ENCODE assay signal across 36 cellular contexts in the genomic region with DNA sequence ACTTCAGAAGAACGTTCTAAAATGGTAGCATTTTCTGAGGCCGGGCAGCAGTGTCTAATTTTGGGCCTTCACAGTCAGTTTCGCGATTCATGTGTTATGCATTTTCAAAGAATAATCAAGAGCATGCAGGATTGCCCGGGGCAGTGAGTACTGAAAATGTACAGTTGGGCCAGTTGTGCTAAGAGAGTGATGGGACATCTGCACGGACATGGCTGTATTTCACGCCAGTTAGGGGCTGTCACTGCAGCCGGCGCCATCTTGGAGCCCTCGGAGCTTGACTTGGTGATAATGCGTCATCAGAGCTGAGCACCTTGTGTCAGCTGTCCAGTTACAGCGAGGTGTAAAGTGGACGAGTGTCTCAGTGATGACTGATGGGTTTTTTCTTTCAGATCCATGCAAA.
"Had no signal": no experiment of that assay in that cellular context is flagged by ENCODE, and none has a peak within 500 bp of the region (broad histone marks: within the 10 kb centered on the region; RNA-seq: fewer than 3 reads in every experiment).

No MANE protein-coding gene starts in this region.

- DNase-seq: activated CD4-positive, alpha-beta memory T cell treated with anti-CD3 and anti-CD28 coated beads for 36 hours; activated CD4-positive, alpha-beta T cell treated with anti-CD3 and anti-CD28 coated beads for 4 hours; activated CD4-positive, alpha-beta T cell treated with anti-CD3 and anti-CD28 coated beads, Interleukin-2, amount 10 ng/mL, durations not matched to agents 24 days and 14 days; activated CD4-positive, alpha-beta T cell treated with anti-CD3 and anti-CD28 coated beads, Interleukin-2, amount 50 U/mL, for 1 hour; activated CD4-positive, alpha-beta T cell treated with anti-CD3 and anti-CD28 coated beads, Interleukin-2, amount 50 U/mL, for 4 hours; activated CD4-positive, CD25-positive, alpha-beta regulatory T cell; activated CD8-positive, alpha-beta T cell treated with anti-CD3 and anti-CD28 coated beads for 36 hours; activated effector memory CD4-positive, alpha-beta T cell treated with anti-CD3 and anti-CD28 coated beads, Interleukin-2, amount 50 U/mL, for 16 hours; activated gamma-delta T cell treated with Interleukin-2 at 50 U/mL for 16 hours; activated naive CD4-positive, alpha-beta T cell; activated naive CD4-positive, alpha-beta T cell treated with anti-CD3 and anti-CD28 coated beads for 36 hours; activated naive CD4-positive, alpha-beta T cell treated with anti-CD3 and anti-CD28 coated beads, Interleukin-2, amount 50 U/mL, for 16 hours; activated naive CD8-positive, alpha-beta T cell treated with anti-CD3 and anti-CD28 coated beads for 36 hours; activated T-cell treated with anti-CD3 and anti-CD28 coated beads for 4 hours; activated T-cell treated with anti-CD3 and anti-CD28 coated beads, Interleukin-2, amount 50 U/mL, for 1 hour; activated T-cell treated with anti-CD3 and anti-CD28 coated beads, Interleukin-2, amount 50 U/mL, for 4 hours; activated T-cell treated with anti-CD3 and anti-CD28 coated beads, Interleukin-2, amount 50 U/mL, for 72 hours; amniotic stem cell; aorta; body of pancreas; brain microvascular endothelial cell; central memory CD4-positive, alpha-beta T cell; SW 1271; T-helper 1 cell; T-helper 2 cell; T-helper 9 cell; WERI-Rb-1 had no signal

- H3K27ac Mint-ChIP-seq: activated CD4-positive, alpha-beta memory T cell treated with anti-CD3 and anti-CD28 coated beads for 36 hours; activated CD4-positive, alpha-beta T cell treated with anti-CD3 and anti-CD28 coated beads, Interleukin-2, amount 10 ng/mL, durations not matched to agents 24 days and 14 days; activated CD8-positive, alpha-beta T cell treated with anti-CD3 and anti-CD28 coated beads for 36 hours; activated naive CD4-positive, alpha-beta T cell treated with anti-CD3 and anti-CD28 coated beads for 36 hours; activated naive CD4-positive, alpha-beta T cell treated with anti-CD3 and anti-CD28 coated beads, Interleukin-2, amount 50 U/mL, for 72 hours; activated naive CD8-positive, alpha-beta T cell treated with anti-CD3 and anti-CD28 coated beads for 36 hours; activated T-cell treated with anti-CD3 and anti-CD28 coated beads, Interleukin-2, amount 50 U/mL, for 72 hours; activated T-helper 1 cell treated with anti-CD3 and anti-CD28 coated beads, Interleukin-12 subunit alpha, Interleukin-12 subunit beta, Interleukin-2, Interleukin-4 antibody, amounts not matched to agents 30 ng/mL and 10 ng/mL and 1 ng/mL, durations not matched to agents 14 hours and 24 hours and 36 hours; activated T-helper 17 cell treated with anti-CD3 and anti-CD28 coated beads, Interleukin-2, amount 50 U/mL, for 72 hours; T-helper 1 cell treated with Interleukin-12 subunit alpha and Interleukin-12 subunit beta and Interleukin-4 antibody, amounts not matched to agents 30 μg/mL and 1 μg/mL, for 36 hours; T-helper 2 cell treated with Interferon-gamma antibody and Interleukin-4, amounts not matched to agents 5 μg/mL and 100 μg/mL, for 36 hours; WTC11 had no signal

- H3K27me3 ChIP-seq: adrenal gland, body of pancreas, brain microvascular endothelial cell, breast epithelium had no signal

- H3K4me3 Mint-ChIP-seq: activated CD4-positive, alpha-beta memory T cell treated with anti-CD3 and anti-CD28 coated beads for 36 hours; activated CD4-positive, alpha-beta T cell treated with anti-CD3 and anti-CD28 coated beads, Interleukin-2, amount 10 ng/mL, durations not matched to agents 24 days and 14 days; activated CD8-positive, alpha-beta T cell treated with anti-CD3 and anti-CD28 coated beads for 36 hours; activated naive CD4-positive, alpha-beta T cell treated with anti-CD3 and anti-CD28 coated beads for 36 hours; activated naive CD8-positive, alpha-beta T cell treated with anti-CD3 and anti-CD28 coated beads for 36 hours; activated T-cell treated with anti-CD3 and anti-CD28 coated beads, Interleukin-2, amount 50 U/mL, for 4 hours; activated T-cell treated with anti-CD3 and anti-CD28 coated beads, Interleukin-2, amount 50 U/mL, for 72 hours; activated T-helper 1 cell treated with anti-CD3 and anti-CD28 coated beads, Interleukin-12 subunit alpha, Interleukin-12 subunit beta, Interleukin-2, Interleukin-4 antibody, amounts not matched to agents 30 ng/mL and 10 ng/mL and 1 ng/mL, durations not matched to agents 14 hours and 24 hours and 36 hours; activated T-helper 17 cell treated with anti-CD3 and anti-CD28 coated beads, Interleukin-2, amount 50 U/mL, for 72 hours; T-helper 1 cell treated with Interleukin-12 subunit alpha and Interleukin-12 subunit beta and Interleukin-4 antibody, amounts not matched to agents 30 μg/mL and 1 μg/mL, for 36 hours; T-helper 2 cell treated with Interferon-gamma antibody and Interleukin-4, amounts not matched to agents 5 μg/mL and 100 μg/mL, for 36 hours; WTC11 had no signal

- H3K27me3 Mint-ChIP-seq: activated CD4-positive, alpha-beta memory T cell treated with anti-CD3 and anti-CD28 coated beads for 36 hours; activated CD4-positive, alpha-beta T cell treated with anti-CD3 and anti-CD28 coated beads, Interleukin-2, amount 10 ng/mL, durations not matched to agents 24 days and 14 days; activated CD8-positive, alpha-beta T cell treated with anti-CD3 and anti-CD28 coated beads for 36 hours; activated naive CD8-positive, alpha-beta T cell treated with anti-CD3 and anti-CD28 coated beads for 36 hours; activated T-helper 17 cell treated with anti-CD3 and anti-CD28 coated beads, Interleukin-2, amount 50 U/mL, for 72 hours had no signal

- H3K9me3 ChIP-seq: adrenal gland, body of pancreas, breast epithelium had no signal

- H3K27ac ChIP-seq: adrenal gland, body of pancreas, brain microvascular endothelial cell, breast epithelium, WERI-Rb-1 had no signal

- H3K4me3 ChIP-seq: adrenal gland, body of pancreas, breast epithelium had no signal

- H3K36me3 Mint-ChIP-seq: WTC11 had no signal

- H3K36me3 ChIP-seq: adrenal gland, brain microvascular endothelial cell, breast epithelium, WERI-Rb-1 had no signal

- H3K4me1 ChIP-seq: adrenal gland, body of pancreas, breast epithelium had no signal

- H3K9me3 Mint-ChIP-seq: activated CD4-positive, alpha-beta memory T cell treated with anti-CD3 and anti-CD28 coated beads for 36 hours; activated CD4-positive, alpha-beta T cell treated with anti-CD3 and anti-CD28 coated beads, Interleukin-2, amount 10 ng/mL, durations not matched to agents 24 days and 14 days; activated CD8-positive, alpha-beta T cell treated with anti-CD3 and anti-CD28 coated beads for 36 hours; activated naive CD4-positive, alpha-beta T cell treated with anti-CD3 and anti-CD28 coated beads for 36 hours; activated naive CD4-positive, alpha-beta T cell treated with anti-CD3 and anti-CD28 coated beads, Interleukin-2, amount 50 U/mL, for 72 hours; activated naive CD8-positive, alpha-beta T cell treated with anti-CD3 and anti-CD28 coated beads for 36 hours; activated T-cell treated with anti-CD3 and anti-CD28 coated beads, Interleukin-2, amount 50 U/mL, for 4 hours; activated T-cell treated with anti-CD3 and anti-CD28 coated beads, Interleukin-2, amount 50 U/mL, for 72 hours; activated T-helper 1 cell treated with anti-CD3 and anti-CD28 coated beads, Interleukin-12 subunit alpha, Interleukin-12 subunit beta, Interleukin-2, Interleukin-4 antibody, amounts not matched to agents 30 ng/mL and 10 ng/mL and 1 ng/mL, durations not matched to agents 14 hours and 24 hours and 36 hours; activated T-helper 17 cell treated with anti-CD3 and anti-CD28 coated beads, Interleukin-2, amount 50 U/mL, for 72 hours; T-helper 1 cell treated with Interleukin-12 subunit alpha and Interleukin-12 subunit beta and Interleukin-4 antibody, amounts not matched to agents 30 μg/mL and 1 μg/mL, for 36 hours; T-helper 2 cell treated with Interferon-gamma antibody and Interleukin-4, amounts not matched to agents 5 μg/mL and 100 μg/mL, for 36 hours; WTC11 had no signal

- ATAC-seq: activated CD4-positive, CD25-positive, alpha-beta regulatory T cell treated with anti-CD3 and anti-CD28 coated beads, Interleukin-2, amount 50 U/mL, for 24 hours; activated CD8-positive, alpha-beta T cell treated with anti-CD3 and anti-CD28 coated beads for 36 hours; activated naive CD4-positive, alpha-beta T cell treated with anti-CD3 and anti-CD28 coated beads, Interleukin-2, amount 50 U/mL, for 72 hours; activated T-cell treated with anti-CD3 and anti-CD28 coated beads, Interleukin-2, amount 50 U/mL, for 4 hours; activated T-cell treated with anti-CD3 and anti-CD28 coated beads, Interleukin-2, amount 50 U/mL, for 72 hours; activated T-helper 17 cell treated with anti-CD3 and anti-CD28 coated beads, Interleukin-2, amount 50 U/mL, for 72 hours; body of pancreas; WTC11 had no signal
